In genomic region chr6:168695701-168696100, GRCh38 we compare ENCODE assay signal across 1 cellular context.
TF ChIP-seq lines count a peak whose summit lies in the region.

No MANE protein-coding gene starts in this region.

TF ChIP-seq in H1, 55 proteins besides CTCF, POLR2A, EP300 and RAD21:
- TF ChIP-seq NANOG (IDR thresholded peaks at IDR 0.05; ENCODE audit: insufficient read depth, low read depth, low read length, poor library complexity, severe bottlenecking) (peak; percentile 92), MAX (IDR thresholded peaks at IDR 0.05) (peak; percentile 37; the same call in 1 of the 2 replicates), CREB1 (IDR thresholded peaks at IDR 0.05) (peak; percentile 28; the same call in 1 of the 2 replicates), TAF7 (optimal IDR thresholded peaks at IDR 0.05; ENCODE audit: borderline replicate concordance, low read depth, low read length) (no peak), CHD2 (IDR thresholded peaks at IDR 0.05; ENCODE audit: low read length) (0 out of 2 replicates have a peak, but pooled peaks have one; percentile 28), BRCA1 (IDR thresholded peaks at IDR 0.05; ENCODE audit: low read depth, low read length) (no peak), KDM4A (IDR thresholded peaks at IDR 0.05; ENCODE audit: low read depth, low read length, severe bottlenecking) (no peak), SP1 (IDR thresholded peaks at IDR 0.05; ENCODE audit: low read depth, low read length) (peak; percentile 80), YY1 (IDR thresholded peaks at IDR 0.05; ENCODE audit: low read depth, low read length) (peak; percentile 62; the same call in 1 of the 2 replicates), E2F6 (IDR thresholded peaks at IDR 0.05) (peak; percentile 88), TCF12 (IDR thresholded peaks at IDR 0.05; ENCODE audit: low read depth, low read length) (peak; percentile 100), MAFK (IDR thresholded peaks at IDR 0.05; ENCODE audit: low read depth, low read length) (no peak), TEAD4 (IDR thresholded peaks at IDR 0.05; ENCODE audit: low read depth, low read length) (peak; percentile 92), RXRA (IDR thresholded peaks at IDR 0.05; ENCODE audit: insufficient read depth, low read depth, low read length) (0 out of 2 replicates have a peak, but pooled peaks have one; percentile 48)
